10 cellular contexts compared by ENCODE assay signal in genomic region chr1:190479028-190479427, GRCh38. TPM values are rescaled to one million over a fixed set of nuclear protein-coding genes. Genes with fewer than 3 reads are reported as not detected.
DNase-seq lines count a peak whose midpoint lies in the region; ATAC-seq and TF ChIP-seq lines count a peak whose summit lies in the region.
"Had no signal": no experiment of that assay in that cellular context is flagged by ENCODE, and none has a peak within 500 bp of the region (broad histone marks: within the 10 kb centered on the region; RNA-seq: fewer than 3 reads in every experiment).

No MANE protein-coding gene starts in this region.

- no peaks in the 10 kb centered on the region for H3K36me3 ChIP-seq in tibial nerve

- DNase-seq in NCI-H2107 treated with DMSO at 0.1 percent for 48 hours (lab: John Stamatoyannopoulos, UW; ENCODE audit: unreplicated experiment) (peak; percentile 56), NCI-H2107 (lab: John Stamatoyannopoulos, UW) (no peak), astrocyte of the hippocampus (ENCODE audit: low read depth, low spot score) (peak; percentile 29), tibial nerve (ENCODE audit: low spot score in 2 of 2) (no peak), 8988T (no peak)
- DNase-seq: central memory CD4-positive, alpha-beta T cell had no signal

- peaks cover 4% of the 10 kb centered on the region for H3K27me3 ChIP-seq in layer of hippocampus (ENCODE audit: control insufficient read depth, insufficient read depth, low read length)
- peaks cover 0 to 26% of the 10 kb centered on the region in 2 donors for H3K27me3 ChIP-seq in tibial nerve

- no peaks in the 10 kb centered on the region for H3K9me3 ChIP-seq in tibial nerve

- H3K27ac ChIP-seq in layer of hippocampus (ENCODE audit: low read depth, low read length): peak overlapping the region; percentile 73
- H3K27ac ChIP-seq in tibial nerve: peak overlapping the region in 1 of 4 donors; percentile 30

- TF ChIP-seq CTCF in tibial nerve (IDR thresholded peaks at IDR 0.05): no peak

- no peak for ATAC-seq in HG03280 (IDR thresholded peaks at IDR 0.05; ENCODE audit: unreplicated experiment)
- ATAC-seq in HG02678 (IDR thresholded peaks at IDR 0.05; ENCODE audit: unreplicated experiment): no peak

- H3K4me1 ChIP-seq in tibial nerve: peaks cover 0 to 37% (median 0%) of the 10 kb centered on the region in 4 donors

- H3K4me3 ChIP-seq in tibial nerve: peak overlapping the region; percentile 16 to 49 (median 44)

- TF ChIP-seq EP300 in tibial nerve (IDR thresholded peaks at IDR 0.05): no peak

- no peak for TF ChIP-seq POLR2A in tibial nerve (IDR thresholded peaks at IDR 0.05)

- WGBS in tibial nerve, 2 donors: 12% methylated on average over 4 of the region's 4 CpGs

RNA-seq across cellular contexts. Expression of gene BRINP3, which starts 1.4 kb away (rescaled TPM):
- total RNA-seq in tibial nerve: under 1 TPM in 2 of 4 donors, not detected in 2; 0.20 to 0.21 TPM
- total RNA-seq: T-helper 2 cell treated with Interferon-gamma antibody and Interleukin-4, amounts not matched to agents 100 ng/mL and 5 ng/mL, for 36 hours had no signal

Comparison
In these comparisons a context has a peak if more than half of its experiments do, and no peak if none do; other contexts are left out.
1. DNase-seq: peak in NCI-H2107 treated with DMSO at 0.1 percent for 48 hours (single experiment) and astrocyte of the hippocampus (single experiment); none in NCI-H2107 (single experiment), tibial nerve (0 of 2) and 8988T (single experiment).